8 cellular contexts compared by ENCODE assay signal in the genomic region with DNA sequence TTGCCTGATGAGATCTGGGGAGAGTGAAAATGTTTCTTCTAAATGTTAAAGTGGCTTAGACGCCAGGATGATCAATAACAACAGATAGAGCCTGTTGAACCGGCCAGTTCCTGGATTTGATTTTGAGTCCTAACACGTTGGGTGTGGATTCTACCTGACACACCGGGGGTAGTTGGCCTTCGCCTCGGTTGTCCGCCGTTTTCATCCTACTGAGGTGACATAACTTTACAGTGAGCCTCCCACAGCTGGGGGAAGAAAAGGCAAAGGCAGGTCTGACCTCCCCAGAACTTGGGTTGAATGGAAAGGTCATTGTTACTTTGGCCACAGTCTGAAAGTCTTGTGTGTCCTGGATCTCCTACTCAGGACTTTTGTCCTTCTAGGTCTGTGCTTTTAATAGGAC.
DNase-seq lines count a peak whose midpoint lies in the region; ATAC-seq and TF ChIP-seq lines count a peak whose summit lies in the region.

No MANE protein-coding gene starts in this region.

- H3K9ac ChIP-seq in SK-N-MC (ENCODE audit: insufficient read length) (peak overlapping the region; percentile 81), rectal smooth muscle tissue (ENCODE audit: low read length) (no peak overlapping the region)

- H3K4me1 ChIP-seq in rectal smooth muscle tissue (ENCODE audit: control insufficient read depth, insufficient read depth, low read length), result peaks cover 6% of the 10 kb centered on the region

- DNase-seq in GM06990 (ENCODE audit: extremely low read depth, insufficient read length) (no peak), SK-N-MC (ENCODE audit: low read depth, low spot score) (no peak), fibroblast of pulmonary artery (ENCODE audit: low read depth) (no peak), DMS79 (lab: John Stamatoyannopoulos, UW) (no peak), OCI-M2 (lab: John Stamatoyannopoulos, UW; ENCODE audit: unreplicated experiment) (no peak)

- H3K9me3 ChIP-seq in SK-N-MC (ENCODE audit: low read depth, low read length), result no peaks in the 10 kb centered on the region

- H3K27ac ChIP-seq in SK-N-MC (no peak overlapping the region), rectal smooth muscle tissue (ENCODE audit: low read depth, low read length) (no peak overlapping the region)

- TF ChIP-seq CTCF in GM06990 (IDR thresholded peaks at IDR 0.05; ENCODE audit: insufficient read depth, low read length, poor library complexity, severe bottlenecking), result no peak
- no peak for TF ChIP-seq CTCF in fibroblast of pulmonary artery (IDR thresholded peaks at IDR 0.05; ENCODE audit: low read length, missing control alignments)

- H3K4me3 ChIP-seq in GM06990 (replicated peaks; ENCODE audit: low read depth, low read length) (peak overlapping the region; percentile 91), SK-N-MC (peak overlapping the region; percentile 93), fibroblast of pulmonary artery (replicated peaks; ENCODE audit: low read depth, low read length) (peak overlapping the region; percentile 90), rectal smooth muscle tissue (ENCODE audit: low read length) (peak overlapping the region; percentile 77)

- ATAC-seq in HG03342 (IDR thresholded peaks at IDR 0.05; ENCODE audit: unreplicated experiment), result no peak
- ATAC-seq in GM19455 (IDR thresholded peaks at IDR 0.05; ENCODE audit: unreplicated experiment), result no peak

- H3K36me3 ChIP-seq in GM06990 (ENCODE audit: control insufficient read depth, insufficient read depth, low read length) (peaks cover 9% of the 10 kb centered on the region), SK-N-MC (ENCODE audit: insufficient read depth, low read length) (peaks cover 44% of the 10 kb centered on the region), rectal smooth muscle tissue (ENCODE audit: control insufficient read depth, insufficient read depth, low read length) (peaks cover 18% of the 10 kb centered on the region)

- H3K27me3 ChIP-seq in GM06990 (replicated peaks; ENCODE audit: control insufficient read depth, insufficient read depth, low read length) (no peaks in the 10 kb centered on the region), rectal smooth muscle tissue (ENCODE audit: control insufficient read depth, insufficient read depth, low read length) (no peaks in the 10 kb centered on the region)
